24 cellular contexts compared by ENCODE assay signal in genomic region chr17:42596386-42596785, GRCh38.
"Had no signal": no experiment of that assay in that cellular context is flagged by ENCODE, and none has a peak within 500 bp of the region (broad histone marks: within the 10 kb centered on the region; RNA-seq: fewer than 3 reads in every experiment).

No MANE protein-coding gene starts in this region.

- H3K27ac ChIP-seq: KMS-11, SJCRH30, SK-N-MC had no signal

- H3K4me3 ChIP-seq: SJCRH30, SK-N-MC had no signal

- H3K4me1 ChIP-seq: SJCRH30 had no signal

- H3K27ac Mint-ChIP-seq: activated CD4-positive, alpha-beta memory T cell treated with anti-CD3 and anti-CD28 coated beads for 36 hours; activated T-helper 17 cell treated with anti-CD3 and anti-CD28 coated beads, Interleukin-2, amount 50 U/mL, for 72 hours had no signal

- H3K9me3 ChIP-seq: SJCRH30 had no signal

- H3K9me3 Mint-ChIP-seq: activated CD4-positive, alpha-beta memory T cell treated with anti-CD3 and anti-CD28 coated beads for 36 hours; activated T-cell treated with anti-CD3 and anti-CD28 coated beads, Interleukin-2, amount 50 U/mL, for 4 hours; activated T-helper 17 cell treated with anti-CD3 and anti-CD28 coated beads, Interleukin-2, amount 50 U/mL, for 72 hours; brain had no signal

- ATAC-seq: activated T-cell treated with anti-CD3 and anti-CD28 coated beads, Interleukin-2, amount 50 U/mL, for 4 hours; activated T-helper 17 cell treated with anti-CD3 and anti-CD28 coated beads, Interleukin-2, amount 50 U/mL, for 72 hours; Panc1 had no signal

- H3K27me3 Mint-ChIP-seq: activated CD4-positive, alpha-beta memory T cell treated with anti-CD3 and anti-CD28 coated beads for 36 hours; activated T-helper 17 cell treated with anti-CD3 and anti-CD28 coated beads, Interleukin-2, amount 50 U/mL, for 72 hours; brain had no signal

- H3K27me3 ChIP-seq: SJCRH30 had no signal

- DNase-seq: activated CD4-positive, alpha-beta memory T cell treated with anti-CD3 and anti-CD28 coated beads for 36 hours; activated CD4-positive, alpha-beta T cell treated with anti-CD3 and anti-CD28 coated beads, Interleukin-2, amount 50 U/mL, for 1 hour; activated effector memory CD4-positive, alpha-beta T cell treated with anti-CD3 and anti-CD28 coated beads, Interleukin-2, amount 50 U/mL, for 16 hours; activated naive CD4-positive, alpha-beta T cell; activated naive CD4-positive, alpha-beta T cell treated with anti-CD3 and anti-CD28 coated beads, Interleukin-2, amount 50 U/mL, for 16 hours; activated T-cell treated with anti-CD3 and anti-CD28 coated beads, Interleukin-2, amount 50 U/mL, for 4 hours; anterior cingulate cortex; caudate nucleus; cerebellar nuclear complex; NCI-H1092 treated with DMSO at 0.1 percent for 48 hours; NCI-H1417; NCI-H146; NCI-H187; NCI-H2029 treated with DMSO at 0.1 percent for 48 hours; NCI-H345; NCI-H524 treated with DMSO at 0.1 percent for 48 hours; OCI-M1; SHP77; SJCRH30 had no signal

- H3K4me3 Mint-ChIP-seq: activated CD4-positive, alpha-beta memory T cell treated with anti-CD3 and anti-CD28 coated beads for 36 hours; activated T-cell treated with anti-CD3 and anti-CD28 coated beads, Interleukin-2, amount 50 U/mL, for 4 hours; activated T-helper 17 cell treated with anti-CD3 and anti-CD28 coated beads, Interleukin-2, amount 50 U/mL, for 72 hours; brain had no signal
